ENCODE assay signal across 7 cellular contexts in the genomic region with DNA sequence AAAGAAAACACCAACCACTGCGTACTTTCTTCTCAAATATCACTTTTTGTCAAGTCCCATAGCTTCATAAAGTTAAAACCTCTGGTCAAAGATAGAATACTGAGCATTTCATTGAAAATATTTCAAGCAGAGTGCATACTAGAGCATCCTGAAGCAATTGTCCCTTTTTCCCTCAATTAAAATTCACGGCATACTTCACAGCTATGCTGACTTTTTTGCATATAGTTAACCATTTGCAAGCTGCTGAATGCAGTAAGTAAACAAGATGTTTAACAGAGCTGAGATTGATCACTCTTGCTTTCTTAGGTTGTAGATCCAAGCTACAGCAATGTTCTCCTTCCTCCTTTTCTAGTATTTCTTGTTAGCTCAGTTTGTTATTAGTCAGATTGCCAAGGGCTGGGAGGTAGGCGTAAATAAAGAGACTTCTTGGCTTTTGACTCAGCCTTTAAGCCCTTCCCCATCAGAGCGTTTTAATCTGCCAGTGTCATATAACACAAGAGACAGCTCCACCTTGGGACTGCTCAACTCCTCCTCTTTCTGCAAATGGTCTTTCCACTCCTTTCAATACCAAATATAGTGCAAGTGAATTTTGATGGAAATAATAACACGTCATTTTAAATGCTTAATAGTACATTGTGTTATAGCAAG. TPM values are rescaled to one million over a fixed set of nuclear protein-coding genes. Genes with fewer than 3 reads are reported as not detected.
DNase-seq lines count a peak whose midpoint lies in the region; ATAC-seq and TF ChIP-seq lines count a peak whose summit lies in the region.

A gene with protein sequence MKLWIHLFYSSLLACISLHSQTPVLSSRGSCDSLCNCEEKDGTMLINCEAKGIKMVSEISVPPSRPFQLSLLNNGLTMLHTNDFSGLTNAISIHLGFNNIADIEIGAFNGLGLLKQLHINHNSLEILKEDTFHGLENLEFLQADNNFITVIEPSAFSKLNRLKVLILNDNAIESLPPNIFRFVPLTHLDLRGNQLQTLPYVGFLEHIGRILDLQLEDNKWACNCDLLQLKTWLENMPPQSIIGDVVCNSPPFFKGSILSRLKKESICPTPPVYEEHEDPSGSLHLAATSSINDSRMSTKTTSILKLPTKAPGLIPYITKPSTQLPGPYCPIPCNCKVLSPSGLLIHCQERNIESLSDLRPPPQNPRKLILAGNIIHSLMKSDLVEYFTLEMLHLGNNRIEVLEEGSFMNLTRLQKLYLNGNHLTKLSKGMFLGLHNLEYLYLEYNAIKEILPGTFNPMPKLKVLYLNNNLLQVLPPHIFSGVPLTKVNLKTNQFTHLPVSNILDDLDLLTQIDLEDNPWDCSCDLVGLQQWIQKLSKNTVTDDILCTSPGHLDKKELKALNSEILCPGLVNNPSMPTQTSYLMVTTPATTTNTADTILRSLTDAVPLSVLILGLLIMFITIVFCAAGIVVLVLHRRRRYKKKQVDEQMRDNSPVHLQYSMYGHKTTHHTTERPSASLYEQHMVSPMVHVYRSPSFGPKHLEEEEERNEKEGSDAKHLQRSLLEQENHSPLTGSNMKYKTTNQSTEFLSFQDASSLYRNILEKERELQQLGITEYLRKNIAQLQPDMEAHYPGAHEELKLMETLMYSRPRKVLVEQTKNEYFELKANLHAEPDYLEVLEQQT (minus strand): TSS at position 421 of the 648 bp plus-strand sequence. CDS start 2,911 bp downstream, outside the sequence.

- no peaks in the 10 kb centered on the region for H3K27me3 ChIP-seq in HUES64 (ENCODE audit: insufficient read depth, low read length)
- no peaks in the 10 kb centered on the region for H3K27me3 ChIP-seq in Panc1 (ENCODE audit: control insufficient read depth, insufficient read depth, low read length)
- no peaks in the 10 kb centered on the region for H3K27me3 ChIP-seq in stomach
- no peaks in the 10 kb centered on the region for H3K27me3 ChIP-seq in osteoblast (ENCODE audit: insufficient read depth, low read length)

- WGBS in HUES64: 36% methylated on average over 4 of the region's 5 CpGs
- WGBS in stomach, 5 donors: 12 to 18% (median 15%) methylated on average over 5 of the region's 5 CpGs

- POLR2A ChIA-PET in Panc1 (lab: Charles Lee): no interaction called here

- H3K79me2 ChIP-seq in osteoblast (ENCODE audit: insufficient read depth, low read length): no peaks in the 10 kb centered on the region

- TF ChIP-seq CTCF in Panc1 (IDR thresholded peaks at IDR 0.05): peak; percentile 16; the same call in 1 of the 2 replicates
- no peak for TF ChIP-seq CTCF in fibroblast of the aortic adventitia (IDR thresholded peaks at IDR 0.05; ENCODE audit: insufficient read depth, low read length)
- no peak for TF ChIP-seq CTCF in stomach (IDR thresholded peaks at IDR 0.05)
- no peak for TF ChIP-seq CTCF in osteoblast (IDR thresholded peaks at IDR 0.05; ENCODE audit: extremely low read depth, low read depth, low read length)

- H3K4me1 ChIP-seq in HUES64 (ENCODE audit: insufficient read depth, low read length) (peaks cover 15% of the 10 kb centered on the region), Panc1 (ENCODE audit: control insufficient read depth, insufficient read depth, low read length) (no peaks in the 10 kb centered on the region), stomach (peaks cover 0 to 11% (median 3%) of the 10 kb centered on the region in 4 donors), osteoblast (ENCODE audit: insufficient read depth, low read length) (no peaks in the 10 kb centered on the region)

- H3K9ac ChIP-seq in HUES64 (ENCODE audit: low read depth, low read length): no peak within 1 kb of the TSS

- TF ChIP-seq EP300 in stomach (IDR thresholded peaks at IDR 0.05): no peak

- no peak for TF ChIP-seq POLR2A in stomach (IDR thresholded peaks at IDR 0.05)

- no peak within 1 kb of the TSS for H2AFZ ChIP-seq in osteoblast (ENCODE audit: low read length)

- H3K27ac ChIP-seq in HUES64 (ENCODE audit: low read depth, low read length) (no peak within 1 kb of the TSS; the same call in 1 of the 2 replicates), Panc1 (ENCODE audit: low read length) (peak within 1 kb of the TSS; percentile 7; the same call in 1 of the 2 replicates), stomach (no peak within 1 kb of the TSS), osteoblast (ENCODE audit: low read depth, low read length) (no peak within 1 kb of the TSS)

- H3K4me3 ChIP-seq in HUES64 (ENCODE audit: low read length): peak within 1 kb of the TSS; percentile 0; the same call in 1 of the 2 replicates
- peak within 1 kb of the TSS; percentile 33 to 47 for H3K4me3 ChIP-seq in Panc1 (ENCODE audit: low read depth in 2 of 2, low read length in 2 of 2)
- H3K4me3 ChIP-seq in fibroblast of the aortic adventitia (ENCODE audit: low read depth, low read length): no peak within 1 kb of the TSS
- H3K4me3 ChIP-seq in stomach: peak within 1 kb of the TSS in 3 of 4 donors; percentile 4 to 29 (median 20)
- H3K4me3 ChIP-seq in osteoblast (ENCODE audit: insufficient read depth, low read length): no peak within 1 kb of the TSS

- BruUV-seq in Panc1 (replicated peaks; lab: Mats Ljungman, UMichigan): no TSS peak

- H4K20me1 ChIP-seq in osteoblast (ENCODE audit: insufficient read depth, low read length): no peaks in the 10 kb centered on the region

- DNase-seq in Panc1 (ENCODE audit: low read depth, low spot score) (peak; percentile 27), fibroblast of the aortic adventitia (ENCODE audit: low read depth) (peak; percentile 8), stomach (no peak), osteoblast (ENCODE audit: insufficient read length, low spot score, missing footprints) (no peak), occipital lobe (lab: John Stamatoyannopoulos, UW) (no peak)
- DNase-seq in central memory CD4-positive, alpha-beta T cell: no peak

- CTCF ChIA-PET in Panc1 (lab: Charles Lee): interaction anchor here (0.6 kb wide), 1 partner anchor 358 kb away, joined by 6 read pairs; no protein-coding TSS in a partner anchor

- H3K4me2 ChIP-seq in osteoblast (ENCODE audit: insufficient read depth, low read length): no peak within 1 kb of the TSS

- peak; percentile 84 for ATAC-seq in Panc1

- in situ Hi-C loops in Panc1 (cut with HindIII; ENCODE audit: low pct_unique_long_range_greater_than_20kb, low sequenced_read_pairs): no loop called here

- no peaks in the 10 kb centered on the region for H3K9me3 ChIP-seq in HUES64 (ENCODE audit: insufficient read depth, low read depth, low read length)
- no peaks in the 10 kb centered on the region for H3K9me3 ChIP-seq in Panc1 (ENCODE audit: control insufficient read depth, insufficient read depth, low read depth, low read length)
- H3K9me3 ChIP-seq in stomach: no peaks in the 10 kb centered on the region
- peaks cover 2% of the 10 kb centered on the region for H3K9me3 ChIP-seq in osteoblast (ENCODE audit: low read depth, low read length)

- intact Hi-C loops in Panc1 (cut with micrococcal nuclease; ENCODE audit: unreplicated experiment) (no loop called here), stomach (cut with DNase I; ENCODE audit: low total_unique reads) (no loop called here)

- no peaks in the 10 kb centered on the region for H3K36me3 ChIP-seq in HUES64 (ENCODE audit: insufficient read depth, low read length)
- no peaks in the 10 kb centered on the region for H3K36me3 ChIP-seq in Panc1 (ENCODE audit: control insufficient read depth, insufficient read depth, low read length)
- H3K36me3 ChIP-seq in stomach: no peaks in the 10 kb centered on the region
- H3K36me3 ChIP-seq in osteoblast (ENCODE audit: insufficient read depth, low read length): no peaks in the 10 kb centered on the region

RNA-seq across cellular contexts. Expression of the gene that starts here (rescaled TPM):
- polyA plus RNA-seq in HUES64 (2013, experiment 1 of 2): 1.00 TPM
- polyA plus RNA-seq in HUES64 (2013, experiment 2 of 2): 0.70 TPM
- 3.8 TPM for total RNA-seq in Panc1 (2021; ENCODE audit: unreplicated experiment)
- polyA plus RNA-seq in Panc1 (2012; ENCODE audit: insufficient read length): 2.6 TPM
- 0.18 and 0.57 TPM in 2 replicates for total RNA-seq in fibroblast of the aortic adventitia (ENCODE audit: low replicate concordance)
- total RNA-seq in stomach: 10 to 100 TPM in 1 of 5 donors, 1 to 10 TPM in 1, under 1 TPM in 1, not detected in 2; 0.87 to 11.7 (median 4.5) TPM
- polyA plus RNA-seq in stomach: 1 to 10 TPM in 1 of 3 donors, under 1 TPM in 2; 0.25 to 1.4 (median 0.76) TPM
- total RNA-seq in osteoblast: under 0.01 and 0.29 TPM in 2 replicates
- total RNA-seq in occipital lobe: 1.6 TPM

Comparison
In these comparisons a context has a peak if more than half of its experiments do, and no peak if none do; other contexts are left out.
1. Peak in DNase-seq in fibroblast of the aortic adventitia; RNA of the gene not detected or under 1 TPM.
2. H3K4me3 ChIP-seq: peak in HUES64 (single experiment), Panc1 (2 of 2) and stomach (3 of 4); none in fibroblast of the aortic adventitia (single experiment) and osteoblast (single experiment).